ENCODE assay signal across 8 cellular contexts in genomic region chr13:110712849-110713641, GRCh38. TPM values are rescaled to one million over a fixed set of nuclear protein-coding genes. Genes with fewer than 3 reads are reported as not detected.
A peak's percentile ranks its signal among the peaks of the same experiment; 100 is the strongest.
DNase-seq lines count a peak whose midpoint lies in the region; ATAC-seq and TF ChIP-seq lines count a peak whose summit lies in the region.

No MANE protein-coding gene starts in this region.

- H3K4me3 ChIP-seq in heart right ventricle (peak overlapping the region; percentile 79 to 98 (median 93)), upper lobe of left lung (peak overlapping the region; percentile 76 to 94 (median 82))

- TF ChIP-seq CTCF in heart right ventricle (IDR thresholded peaks at IDR 0.05) (no peak), upper lobe of left lung (IDR thresholded peaks at IDR 0.05) (peak in 1 of 6 experiments; percentile 11)

- TF ChIP-seq EP300 in upper lobe of left lung (IDR thresholded peaks at IDR 0.05) = peak in 1 of 4 donors; percentile 77

- DNase-seq in NCI-H146 treated with DMSO at 0.1 percent for 48 hours (lab: John Stamatoyannopoulos, UW; ENCODE audit: unreplicated experiment) = peak; percentile 98
- DNase-seq in T-helper 1 cell = peak; percentile 97 to 100 (median 98)
- DNase-seq in amniotic stem cell (lab: John Stamatoyannopoulos, UW) = peak; percentile 93
- DNase-seq in heart right ventricle = peak; percentile 99 to 100
- DNase-seq in posterior cingulate gyrus = peak; percentile 97 to 100 (median 98)
- peak; percentile 99 to 100 for DNase-seq in upper lobe of left lung

- H3K36me3 ChIP-seq in heart right ventricle (no peaks in the 10 kb centered on the region), upper lobe of left lung (no peaks in the 10 kb centered on the region)

- intact Hi-C loops in heart right ventricle (cut with DNase I) = loop anchor here in 6 of 10 donors (2.0 to 10.0 kb wide), 7 partner anchors 96 to 406 kb away; partner anchors contain the start of genes ANKRD10 (in 5 of the 6), NAXD (in 3 of the 6), COL4A1 (in 1 of the 6) and COL4A2 (in 1 of the 6)
- intact Hi-C loops in posterior cingulate gyrus (cut with DNase I) = no loop called here

- peaks cover 4 to 31% (median 26%) of the 10 kb centered on the region in 9 donors for H3K4me1 ChIP-seq in heart right ventricle
- peaks cover 21 to 27% (median 24%) of the 10 kb centered on the region in 4 donors for H3K4me1 ChIP-seq in upper lobe of left lung

- 0% methylated on average over 67 to 68 of the region's 68 CpGs for WGBS in heart right ventricle, 2 donors
- WGBS in upper lobe of left lung, 2 donors = 1 to 2% methylated on average over 8 to 67 of the region's 68 CpGs

- H3K9me3 ChIP-seq in heart right ventricle (no peaks in the 10 kb centered on the region), upper lobe of left lung (no peaks in the 10 kb centered on the region)

- ATAC-seq in HG02884 (IDR thresholded peaks at IDR 0.05; ENCODE audit: unreplicated experiment) (peak; percentile 46), heart right ventricle (peak; percentile 69 to 87 (median 78)), upper lobe of left lung (ENCODE audit: low FRiP score in 2 of 2) (peak; percentile 85 to 91)

- TF ChIP-seq POLR2A in GM15510 (IDR thresholded peaks at IDR 0.05; ENCODE audit: borderline replicate concordance, extremely low read depth, insufficient read length) = peak; percentile 99
- TF ChIP-seq POLR2A in upper lobe of left lung (IDR thresholded peaks at IDR 0.05) = peak; percentile 94 to 99 (median 98)

- H3K27ac ChIP-seq in heart right ventricle (peak overlapping the region; percentile 96 to 100 (median 100)), upper lobe of left lung (peak overlapping the region; percentile 98 to 100 (median 99))

- H3K27me3 ChIP-seq in heart right ventricle (no peaks in the 10 kb centered on the region), upper lobe of left lung (no peaks in the 10 kb centered on the region)

RNA-seq across cellular contexts. Expression of gene ING1, which starts 0.5 kb away (rescaled TPM):
- total RNA-seq in heart right ventricle = 1 to 10 TPM; 4.1 to 9.3 (median 6.3) TPM
- 10 to 100 TPM in 1 of 2 donors, 1 to 10 TPM in 1; 5.4 to 15.6 TPM for polyA plus RNA-seq in heart right ventricle
- 10 to 100 TPM; 11.8 to 31.4 (median 17.9) TPM for total RNA-seq in upper lobe of left lung

RNA-seq across cellular contexts. Expression of gene CARS2, which starts 7.1 kb away (rescaled TPM):
- total RNA-seq in heart right ventricle (10 to 100 TPM; 35.2 to 53.5 (median 42.8) TPM), upper lobe of left lung (100 to 1,000 TPM in 1 of 6 donors, 10 to 100 TPM in 5; 53.2 to 107 (median 63.0) TPM)
- 100 to 1,000 TPM in 1 of 2 donors, 10 to 100 TPM in 1; 61.3 to 103 TPM for polyA plus RNA-seq in heart right ventricle

Comparison
In these comparisons a context has a peak if more than half of its experiments do, and no peak if none do; other contexts are left out.
1. Peak in every context shown above with its lines: DNase-seq, ATAC-seq, H3K4me3 ChIP-seq and H3K27ac ChIP-seq.